Comparison of ENCODE assay signal across 21 cellular contexts in genomic region chr1:118302145-118302544, GRCh38.
DNase-seq lines count a peak whose midpoint lies in the region; ATAC-seq, FAIRE-seq and TF ChIP-seq lines count a peak whose summit lies in the region.
"Had no signal": no experiment of that assay in that cellular context is flagged by ENCODE, and none has a peak within 500 bp of the region (broad histone marks: within the 10 kb centered on the region; RNA-seq: fewer than 3 reads in every experiment).

No MANE protein-coding gene starts in this region.

- no peak for TF ChIP-seq CTCF in OCI-LY1 (IDR thresholded peaks at IDR 0.05; ENCODE audit: low read length)

- H3K9me3 ChIP-seq in OCI-LY1 (ENCODE audit: low read length): no peaks in the 10 kb centered on the region
- H3K9me3 ChIP-seq: BLaER1, neutrophil had no signal

- no peak for TF ChIP-seq POLR2A in GM12891 (IDR thresholded peaks at IDR 0.05; ENCODE audit: low read depth, low read length)

- H3K9me2 ChIP-seq in OCI-LY1 (ENCODE audit: low read depth, low read length): no peaks in the 10 kb centered on the region

- H3K79me2 ChIP-seq in OCI-LY1 (ENCODE audit: insufficient read depth, low read length): no peaks in the 10 kb centered on the region

- H3K4me3 ChIP-seq in OCI-LY1 (ENCODE audit: low read depth, low read length, poor library complexity, severe bottlenecking): no peak overlapping the region
- H3K4me3 ChIP-seq: BLaER1 had no signal

- no peak overlapping the region for H3K9ac ChIP-seq in OCI-LY1 (ENCODE audit: low read length)
- H3K9ac ChIP-seq: BLaER1 had no signal

- no peaks in the 10 kb centered on the region for H3K27me3 ChIP-seq in OCI-LY1 (ENCODE audit: insufficient read depth, low read length)
- H3K27me3 ChIP-seq: BLaER1, neutrophil had no signal

- no peak overlapping the region for H3K27ac ChIP-seq in OCI-LY1 (ENCODE audit: low read depth, low read length, poor library complexity, severe bottlenecking)
- H3K27ac ChIP-seq: BLaER1, neutrophil had no signal

- DNase-seq in AG20443 (ENCODE audit: low spot score) (peak; percentile 27), left ventricle myocardium superior (no peak), pons (ENCODE audit: low spot score) (peak; percentile 24), GM12891 (ENCODE audit: insufficient read length, low spot score) (no peak), DMS79 treated with DMSO at 0.1 percent for 48 hours (lab: John Stamatoyannopoulos, UW) (no peak)
- DNase-seq: ACHN; activated naive CD4-positive, alpha-beta T cell; HCEC 1CT; immature natural killer cell; MV-4-11; NCI-H1436; NCI-H2107; NCI-H510A; RPMI8226; trophoblast cell had no signal

- H3K36me3 ChIP-seq in OCI-LY1 (ENCODE audit: insufficient read depth, low read length): no peaks in the 10 kb centered on the region
- H3K36me3 ChIP-seq: BLaER1, neutrophil had no signal

- H4K20me1 ChIP-seq in OCI-LY1 (ENCODE audit: insufficient read depth, low read length): no peaks in the 10 kb centered on the region
- H4K20me1 ChIP-seq: BLaER1 had no signal

- intact Hi-C loops in left ventricle myocardium superior (cut with micrococcal nuclease): no loop called here

- H3F3A ChIP-seq in OCI-LY1 (ENCODE audit: insufficient read depth, low read length): no peaks in the 10 kb centered on the region

- FAIRE-seq in GM12891 (lab: Jason Lieb, UNC): no peak

- no peak overlapping the region for H3K4me2 ChIP-seq in OCI-LY1 (ENCODE audit: low read length)
- H3K4me2 ChIP-seq: BLaER1 had no signal

- H2AFZ ChIP-seq in OCI-LY1 (ENCODE audit: low read length): peak overlapping the region; percentile 52

- ATAC-seq in left ventricle myocardium superior (peak; percentile 83), HG02973 (IDR thresholded peaks at IDR 0.05; ENCODE audit: unreplicated experiment) (no peak), GM21723 (IDR thresholded peaks at IDR 0.05; ENCODE audit: unreplicated experiment) (no peak)
- ATAC-seq: stimulated activated effector memory CD8-positive, alpha-beta T cell treated with anti-CD3 and anti-CD28 coated beads, Interleukin-12 subunit alpha, Interleukin-12 subunit beta, amount 100 ng/mL, for 72 hours had no signal

- peaks cover 66% of the 10 kb centered on the region for H3K4me1 ChIP-seq in OCI-LY1 (ENCODE audit: insufficient read depth, low read length, severe bottlenecking)
- H3K4me1 ChIP-seq: BLaER1 had no signal

TF ChIP-seq in GM12891, 5 proteins besides CTCF, POLR2A, EP300 and RAD21:
- TF ChIP-seq TAF1 (IDR thresholded peaks at IDR 0.05; ENCODE audit: low read depth, low read length) (no peak), PAX5 (IDR thresholded peaks at IDR 0.05; ENCODE audit: insufficient read depth, low read length, severe bottlenecking) (no peak), POU2F2 (IDR thresholded peaks at IDR 0.05; ENCODE audit: low read depth, low read length) (no peak), SPI1 (IDR thresholded peaks at IDR 0.05; ENCODE audit: low read depth, low read length) (no peak), POLR2AphosphoS5 (IDR thresholded peaks at IDR 0.05; ENCODE audit: low read depth, low read length) (no peak)

Comparison
In these comparisons a context has a peak if more than half of its experiments do, and no peak if none do; other contexts are left out.
1. DNase-seq: peak in AG20443 (single experiment) and pons (single experiment); none in left ventricle myocardium superior (single experiment), GM12891 (single experiment) and DMS79 treated with DMSO at 0.1 percent for 48 hours (single experiment).